Comparison of ENCODE assay signal across 11 cellular contexts in genomic region chr11:108906329-108906728, GRCh38.
DNase-seq lines count a peak whose midpoint lies in the region; ATAC-seq, FAIRE-seq and TF ChIP-seq lines count a peak whose summit lies in the region.
"Had no signal": no experiment of that assay in that cellular context is flagged by ENCODE, and none has a peak within 500 bp of the region (broad histone marks: within the 10 kb centered on the region; RNA-seq: fewer than 3 reads in every experiment).

No MANE protein-coding gene starts in this region.

- intact Hi-C loops in HepG2 (cut with micrococcal nuclease; ENCODE audit: unreplicated experiment) = no loop called here

- no peak overlapping the region for H3K4me2 ChIP-seq in HepG2 (ENCODE audit: low read depth, low read length)
- H3K4me2 ChIP-seq: BLaER1 had no signal

- no peaks in the 10 kb centered on the region for H3K79me2 ChIP-seq in HepG2 (ENCODE audit: insufficient read depth, low read length)

- H3K4me1 ChIP-seq in HepG2 (ENCODE audit: insufficient read depth, low read length) = peaks cover 12% of the 10 kb centered on the region

- TF ChIP-seq RAD21 in HepG2 (CRISPR knock-in tag; IDR thresholded peaks at IDR 0.05) = no peak

- POLR2A ChIA-PET in HepG2 (lab: Yijun Ruan, JAX) = no interaction called here

- no TSS peak for BruUV-seq in HepG2 (replicated peaks; lab: Mats Ljungman, UMichigan)

- TF ChIP-seq POLR2A in HepG2 (IDR thresholded peaks at IDR 0.05; ENCODE audit: insufficient read depth in 1 of 2, low read depth in 2 of 2, low read length in 2 of 2) = no peak

- in situ Hi-C loops in HepG2 (cut with HindIII; ENCODE audit: extremely low pct_ligation_motif_present, low pct_unique_long_range_greater_than_20kb) = no loop called here

- H3K4me3 ChIP-seq in choroid plexus epithelial cell (ENCODE audit: low read depth, low read length) (no peak overlapping the region), HepG2 (replicated peaks in 1 of 3; ENCODE audit: insufficient read depth in 1 of 3, low read depth in 2 of 3, low read length in 3 of 3) (no peak overlapping the region)
- H3K4me3 ChIP-seq: BLaER1 had no signal

- TF ChIP-seq EP300 in HepG2 (IDR thresholded peaks at IDR 0.05; ENCODE audit: low read depth in 2 of 2, low read length in 2 of 2) = no peak
- no peak for TF ChIP-seq EP300 in HepG2 (CRISPR knock-in tag; IDR thresholded peaks at IDR 0.05; ENCODE audit: borderline replicate concordance)

- FAIRE-seq in HepG2 (lab: Jason Lieb, UNC) = no peak
- FAIRE-seq: GM19239 had no signal

- TF ChIP-seq CTCF in choroid plexus epithelial cell (conservative IDR thresholded peaks at IDR 0.05; ENCODE audit: low read depth, low read length) (no peak), HepG2 (CRISPR knock-in tag; IDR thresholded peaks at IDR 0.05) (no peak)

- H2AFZ ChIP-seq in HepG2 (ENCODE audit: low read length) = no peak overlapping the region

- ATAC-seq in HepG2 = peak; percentile 61; the same call in 1 of the 3 replicates
- no peak for ATAC-seq in GM19328 (IDR thresholded peaks at IDR 0.05; ENCODE audit: unreplicated experiment)
- ATAC-seq in GM19035 (IDR thresholded peaks at IDR 0.05; ENCODE audit: unreplicated experiment) = no peak

- no peaks in the 10 kb centered on the region for H4K20me1 ChIP-seq in HepG2 (ENCODE audit: insufficient read depth, low read length)
- H4K20me1 ChIP-seq: BLaER1 had no signal

- no peaks in the 10 kb centered on the region for H3K36me3 ChIP-seq in HepG2 (replicated peaks in 1 of 2; ENCODE audit: control insufficient read depth in 1 of 2, insufficient read depth in 2 of 2, low read length in 2 of 2)
- H3K36me3 ChIP-seq: BLaER1 had no signal

- peak; percentile 25 for DNase-seq in AG20443 (ENCODE audit: low spot score)
- peak; percentile 27 for DNase-seq in NCI-H69 (lab: John Stamatoyannopoulos, UW)
- DNase-seq in choroid plexus epithelial cell (ENCODE audit: low read depth) = peak; percentile 93
- DNase-seq in HepG2 (ENCODE audit: low spot score) = peak; percentile 34
- no peak for DNase-seq in NCI-H526 treated with DMSO at 0.1 percent for 48 hours (lab: John Stamatoyannopoulos, UW)
- no peak for DNase-seq in NCI-H446 treated with DMSO at 0.1 percent for 48 hours (lab: John Stamatoyannopoulos, UW)
- DNase-seq: anterior cingulate cortex had no signal

- no peaks in the 10 kb centered on the region for H3K27me3 ChIP-seq in HepG2 (ENCODE audit: control insufficient read depth in 1 of 2, insufficient read depth in 2 of 2, low read length in 2 of 2)
- H3K27me3 ChIP-seq: BLaER1 had no signal

- H3K27ac ChIP-seq in HepG2 (ENCODE audit: extremely low read length, insufficient read depth, low read length) = no peak overlapping the region
- H3K27ac ChIP-seq: BLaER1 had no signal

- H3K9ac ChIP-seq in HepG2 (ENCODE audit: insufficient read depth, low read depth, low read length) = no peak overlapping the region
- H3K9ac ChIP-seq: BLaER1 had no signal

- no peaks in the 10 kb centered on the region for H3K9me3 ChIP-seq in HepG2 (ENCODE audit: low read length)
- H3K9me3 ChIP-seq: BLaER1 had no signal

- CTCF ChIA-PET in HepG2 (lab: Yijun Ruan, JAX; ENCODE audit: low intra/inter-chr PET ratio, low total read pairs) = no interaction called here

TF ChIP-seq in HepG2, 621 proteins besides CTCF, POLR2A, EP300 and RAD21:
- TF ChIP-seq KAT8 (CRISPR knock-in tag; IDR thresholded peaks at IDR 0.05) (no peak), ZNF33B (CRISPR knock-in tag; IDR thresholded peaks at IDR 0.05) (no peak), MIXL1 (CRISPR knock-in tag; IDR thresholded peaks at IDR 0.05) (peak; percentile 16; the same call in 1 of the 2 replicates), ZNF564 (CRISPR knock-in tag; IDR thresholded peaks at IDR 0.05) (no peak), ZNF484 (CRISPR knock-in tag; IDR thresholded peaks at IDR 0.05; ENCODE audit: borderline replicate concordance, low read depth) (no peak), PAWR (CRISPR knock-in tag; IDR thresholded peaks at IDR 0.05; ENCODE audit: borderline replicate concordance) (no peak)

Comparison
In these comparisons a context has a peak if more than half of its experiments do, and no peak if none do; other contexts are left out.
1. DNase-seq: peak in AG20443 (single experiment), NCI-H69 (single experiment), choroid plexus epithelial cell (single experiment) and HepG2 (single experiment); none in NCI-H526 treated with DMSO at 0.1 percent for 48 hours (single experiment) and NCI-H446 treated with DMSO at 0.1 percent for 48 hours (single experiment).